8 cellular contexts compared by ENCODE assay signal in the genomic region with DNA sequence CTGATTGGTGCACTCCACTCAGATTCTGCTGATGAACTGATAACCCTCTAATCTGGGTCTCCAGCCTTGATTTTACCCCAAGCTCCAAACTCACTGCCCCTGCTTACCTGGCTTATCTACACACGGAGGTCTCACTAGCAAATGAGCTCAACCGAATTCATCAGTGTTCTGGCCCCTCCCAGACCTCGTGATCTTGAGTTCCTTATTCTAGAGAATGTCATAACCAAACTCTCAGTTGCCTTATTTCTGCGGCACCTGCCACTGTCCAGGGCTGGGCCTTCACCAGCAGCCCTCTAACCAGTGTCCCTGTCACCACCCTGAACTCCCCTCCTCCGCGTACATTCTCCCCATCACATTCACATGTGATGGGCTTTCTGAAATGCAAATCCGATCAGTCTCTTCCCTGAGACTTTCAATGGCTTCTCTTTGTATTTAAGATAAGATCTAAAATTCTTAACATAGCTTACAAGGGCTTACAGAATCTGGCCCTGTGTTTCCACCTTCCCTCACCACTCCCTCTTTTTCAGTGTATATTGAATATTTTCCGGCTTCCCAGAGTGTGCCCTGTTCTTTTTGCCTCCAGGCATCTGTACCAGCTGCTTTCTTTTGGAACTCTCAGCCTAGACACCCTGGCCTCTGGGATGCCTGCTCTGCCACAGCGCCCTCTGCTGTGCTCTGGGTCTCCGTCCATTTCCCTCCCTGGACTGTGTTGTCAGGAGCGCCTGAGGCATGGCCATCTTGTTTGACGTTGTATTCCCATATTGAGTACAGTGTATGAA. TPM values are rescaled to one million over a fixed set of nuclear protein-coding genes. Genes with fewer than 3 reads are reported as not detected.
DNase-seq lines count a peak whose midpoint lies in the region; ATAC-seq and TF ChIP-seq lines count a peak whose summit lies in the region.

No MANE protein-coding gene starts in this region.

- peak overlapping the region; percentile 4 for H3K9ac ChIP-seq in HUES6 (ENCODE audit: low read length)

- peak; percentile 80 for TF ChIP-seq CTCF in GM12864 (IDR thresholded peaks at IDR 0.05; ENCODE audit: low read depth, low read length, missing control alignments)
- peak; percentile 48 for TF ChIP-seq CTCF in VCaP (conservative IDR thresholded peaks at IDR 0.05)
- TF ChIP-seq CTCF in chondrocyte (IDR thresholded peaks at IDR 0.05) = peak; percentile 83

- no peaks in the 10 kb centered on the region for H3K27me3 ChIP-seq in HUES6 (ENCODE audit: control insufficient read depth, insufficient read depth, low read length)

- DNase-seq in GM12864 (ENCODE audit: low read depth) (no peak), chondrocyte (ENCODE audit: low spot score) (no peak), medulla oblongata (ENCODE audit: extremely low spot score) (peak; percentile 78), NCI-H510A (lab: John Stamatoyannopoulos, UW) (no peak)
- DNase-seq in stimulated activated naive CD4-positive, alpha-beta T cell (lab: John Stamatoyannopoulos, UW) = peak; percentile 16 to 50 (median 22)

- no peaks in the 10 kb centered on the region for H3K9me3 ChIP-seq in HUES6 (ENCODE audit: control insufficient read depth, insufficient read depth, low read depth, low read length)

- peak overlapping the region; percentile 17 for H3K4me3 Mint-ChIP-seq in chondrocyte (ENCODE audit: unreplicated experiment)

- H3K27ac ChIP-seq in HUES6 (ENCODE audit: low read depth, low read length) = no peak overlapping the region
- H3K27ac ChIP-seq in VCaP = no peak overlapping the region

- peaks cover 18% of the 10 kb centered on the region for H3K36me3 Mint-ChIP-seq in chondrocyte (ENCODE audit: low read depth)

- peak overlapping the region; percentile 39 for H3K4me3 ChIP-seq in GM12864 (ENCODE audit: low read depth, low read length)
- H3K4me3 ChIP-seq in HUES6 (ENCODE audit: low read depth, low read length) = 0 out of 2 replicates have a peak overlapping the region, but pooled peaks have one; percentile 20

- H3K4me1 Mint-ChIP-seq in chondrocyte (ENCODE audit: low read depth) = peaks cover 65% of the 10 kb centered on the region

- peaks cover 37% of the 10 kb centered on the region for H3K4me1 ChIP-seq in HUES6 (ENCODE audit: control insufficient read depth, insufficient read depth, low read length)

- no peaks in the 10 kb centered on the region for H3K36me3 ChIP-seq in HUES6 (ENCODE audit: control insufficient read depth, insufficient read depth, low read length)

- H3K9me3 Mint-ChIP-seq in chondrocyte (ENCODE audit: low read depth) = no peaks in the 10 kb centered on the region

- H3K27me3 Mint-ChIP-seq in chondrocyte (ENCODE audit: low read depth) = no peaks in the 10 kb centered on the region

- peak overlapping the region; percentile 88 for H3K27ac Mint-ChIP-seq in chondrocyte (ENCODE audit: unreplicated experiment)

- peak; percentile 61 for ATAC-seq in GM21529 (IDR thresholded peaks at IDR 0.05; ENCODE audit: unreplicated experiment)

RNA-seq across cellular contexts. Expression of a gene that starts 31.1 kb away (rescaled TPM):
- total RNA-seq in chondrocyte = 44.2 to 69.3 TPM (median 49.8 TPM) in 3 replicates

Comparison
In these comparisons a context has a peak if more than half of its experiments do, and no peak if none do; other contexts are left out.
1. DNase-seq: peak in medulla oblongata (single experiment) and stimulated activated naive CD4-positive, alpha-beta T cell (6 of 6); none in GM12864 (single experiment), chondrocyte (single experiment) and NCI-H510A (single experiment).
2. Peak in every context shown above with its lines, with median percentiles within 50 percentile points of each other: CTCF ChIP-seq.